In genomic region chr2:10912076-10912731, GRCh38 we compare ENCODE assay signal across 10 cellular contexts. TPM values are rescaled to one million over a fixed set of nuclear protein-coding genes. Genes with fewer than 3 reads are reported as not detected.
DNase-seq lines count a peak whose midpoint lies in the region; ATAC-seq and TF ChIP-seq lines count a peak whose summit lies in the region.
"Had no signal": no experiment of that assay in that cellular context is flagged by ENCODE, and none has a peak within 500 bp of the region (broad histone marks: within the 10 kb centered on the region; RNA-seq: fewer than 3 reads in every experiment).

No MANE protein-coding gene starts in this region.

- no peak for TF ChIP-seq CTCF in brain (conservative IDR thresholded peaks at IDR 0.05)

- peaks cover 20% of the 10 kb centered on the region for H3K27me3 Mint-ChIP-seq in brain

- peak overlapping the region; percentile 93 for H3K4me2 ChIP-seq in skeletal muscle satellite cell (ENCODE audit: low read length)

- H3K4me3 ChIP-seq in HUES48 (ENCODE audit: low read depth, low read length) (peak overlapping the region; percentile 71), iPS-15b (ENCODE audit: low read depth, low read length) (peak overlapping the region; percentile 54), skeletal muscle satellite cell (ENCODE audit: low read length) (peak overlapping the region; percentile 63)

- H3K36me3 Mint-ChIP-seq in brain: peaks cover 3% of the 10 kb centered on the region

- peaks cover 42% of the 10 kb centered on the region for H3K27me3 ChIP-seq in HUES48 (ENCODE audit: control insufficient read depth, insufficient read depth, low read length)
- H3K27me3 ChIP-seq in iPS-15b (ENCODE audit: control insufficient read depth, insufficient read depth, low read length): peaks cover 31% of the 10 kb centered on the region
- peaks cover 65% of the 10 kb centered on the region for H3K27me3 ChIP-seq in skeletal muscle satellite cell (ENCODE audit: control insufficient read depth, insufficient read depth, low read length)

- no peaks in the 10 kb centered on the region for H3K36me3 ChIP-seq in HUES48 (ENCODE audit: control insufficient read depth, insufficient read depth, low read length)
- no peaks in the 10 kb centered on the region for H3K36me3 ChIP-seq in iPS-15b (ENCODE audit: control insufficient read depth, insufficient read depth, low read length)
- no peaks in the 10 kb centered on the region for H3K36me3 ChIP-seq in skeletal muscle satellite cell (ENCODE audit: insufficient read depth, low read length)

- H3K4me1 Mint-ChIP-seq in brain: peaks cover 72% of the 10 kb centered on the region

- peak overlapping the region; percentile 9 for H3K27ac ChIP-seq in HUES48 (ENCODE audit: low read depth, low read length)

- H3K9ac ChIP-seq in HUES48 (ENCODE audit: low read depth, low read length) (no peak overlapping the region), iPS-15b (ENCODE audit: low read depth, low read length) (no peak overlapping the region), skeletal muscle satellite cell (ENCODE audit: low read depth, low read length) (peak overlapping the region; percentile 44)

- peaks cover 0 to 12% (median 5%) of the 10 kb centered on the region in 5 experiments for H3K9me3 Mint-ChIP-seq in brain

- H3K4me3 Mint-ChIP-seq in brain: peak overlapping the region; percentile 77 to 84 (median 83)

- ATAC-seq in GM18858 (IDR thresholded peaks at IDR 0.05; ENCODE audit: unreplicated experiment): no peak
- no peak for ATAC-seq in HG03378 (IDR thresholded peaks at IDR 0.05; ENCODE audit: unreplicated experiment)
- ATAC-seq: activated CD4-positive, CD25-positive, alpha-beta regulatory T cell treated with anti-CD3 and anti-CD28 coated beads, Interleukin-2, amount 50 U/mL, for 24 hours had no signal

- H3K9me3 ChIP-seq in HUES48 (ENCODE audit: control insufficient read depth, insufficient read depth, low read length) (no peaks in the 10 kb centered on the region), iPS-15b (ENCODE audit: control insufficient read depth, insufficient read depth, low read length) (no peaks in the 10 kb centered on the region), skeletal muscle satellite cell (replicated peaks; ENCODE audit: low read length) (no peaks in the 10 kb centered on the region)

- H3K4me1 ChIP-seq in HUES48 (ENCODE audit: control insufficient read depth, insufficient read depth, low read length): peaks cover 11% of the 10 kb centered on the region
- H3K4me1 ChIP-seq in iPS-15b (ENCODE audit: control insufficient read depth, insufficient read depth, low read length): peaks cover 8% of the 10 kb centered on the region
- peaks cover 4% of the 10 kb centered on the region for H3K4me1 ChIP-seq in skeletal muscle satellite cell (ENCODE audit: control insufficient read depth, insufficient read depth, low read length)

- DNase-seq in retina: no peak

- H3K27ac Mint-ChIP-seq in brain: peak overlapping the region in 1 of 5 experiments; percentile 72

RNA-seq across cellular contexts. Expression of gene KCNF1, which starts 0.5 kb away (rescaled TPM):
- 18.1 TPM for polyA plus RNA-seq in brain (ENCODE audit: insufficient read depth, low read depth, low replicate concordance)
- 0.22 TPM in 1 of 2 replicates, not detected in the other for total RNA-seq in skeletal muscle satellite cell (2012; rRNA removed)
- total RNA-seq: aorta, subcutaneous adipose tissue had no signal
- polyA plus RNA-seq: aorta had no signal
